12 cellular contexts compared by ENCODE assay signal in genomic region chr5:123992641-123993040, GRCh38.
"Had no signal": no experiment of that assay in that cellular context is flagged by ENCODE, and none has a peak within 500 bp of the region (broad histone marks: within the 10 kb centered on the region; RNA-seq: fewer than 3 reads in every experiment).

No MANE protein-coding gene starts in this region.

- DNase-seq: activated CD4-positive, alpha-beta T cell treated with anti-CD3 and anti-CD28 coated beads, Interleukin-2, amount 50 U/mL, for 1 hour; activated CD8-positive, alpha-beta memory T cell treated with anti-CD3 and anti-CD28 coated beads for 24 hours; activated naive CD4-positive, alpha-beta T cell treated with Interleukin-2 at 50 U/mL for 16 hours; aorta; nephron progenitor cell; stimulated activated CD4-positive, alpha-beta T cell treated with anti-CD3 and anti-CD28 coated beads, Interleukin-1b, Interleukin-23, amount 100 ng/mL, for 48 hours had no signal

- H3K36me3 ChIP-seq: prostate gland, thoracic aorta had no signal

- H3K4me1 ChIP-seq: prostate gland had no signal

- H3K27ac ChIP-seq: epithelial cell of prostate, hepatocyte, prostate gland, thoracic aorta had no signal

- ATAC-seq: activated T-helper 17 cell treated with anti-CD3 and anti-CD28 coated beads, Interleukin-2, amount 50 U/mL, for 72 hours; sciatic nerve had no signal

- H3K27me3 ChIP-seq: hepatocyte had no signal

- H3K4me2 ChIP-seq: hepatocyte had no signal

- H3K79me2 ChIP-seq: hepatocyte had no signal

- H3K9me3 ChIP-seq: prostate gland, thoracic aorta had no signal

- H2AFZ ChIP-seq: hepatocyte had no signal

- H3K4me3 ChIP-seq: hepatocyte, prostate gland, thoracic aorta had no signal
